18 cellular contexts compared by ENCODE assay signal in the genomic region with DNA sequence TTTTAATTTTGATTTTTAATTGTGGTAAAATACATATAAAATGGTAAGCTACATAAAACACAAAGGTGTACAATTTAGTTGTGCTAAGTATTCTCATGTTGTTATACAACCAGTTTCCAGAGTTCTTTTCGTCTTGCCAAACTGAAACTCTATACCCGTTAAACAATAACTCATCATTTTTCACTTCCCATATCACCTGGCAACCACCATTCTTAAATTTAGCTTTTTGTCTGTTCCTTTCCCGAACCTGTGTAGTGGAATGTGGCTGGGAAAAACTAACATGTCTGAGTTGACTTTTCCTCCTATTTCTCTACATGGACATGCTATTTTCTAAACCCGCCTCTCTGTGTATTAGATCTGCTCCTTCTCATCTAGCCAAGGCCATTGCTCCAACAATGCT.
"Had no signal": no experiment of that assay in that cellular context is flagged by ENCODE, and none has a peak within 500 bp of the region (broad histone marks: within the 10 kb centered on the region; RNA-seq: fewer than 3 reads in every experiment).

No MANE protein-coding gene starts in this region.

- DNase-seq: activated CD4-positive, alpha-beta memory T cell treated with anti-CD3 and anti-CD28 coated beads, Interleukin-2, amount 10 ng/mL, durations not matched to agents 7 days and 5 days; activated gamma-delta T cell; activated T-cell treated with anti-CD3 and anti-CD28 coated beads, Interleukin-2, amount 50 U/mL, for 4 hours; amygdala; effector CD8-positive, alpha-beta T cell; foreskin keratinocyte; left ventricle myocardium superior; mucosa of descending colon; naive thymus-derived CD4-positive, alpha-beta T cell; pancreas; stimulated activated CD4-positive, alpha-beta T cell treated with anti-CD3 and anti-CD28 coated beads, Interleukin-12 subunit alpha, Interleukin-12 subunit beta, amount 100 ng/mL, for 4 hours; T1000; thyroid gland had no signal

- FAIRE-seq: pancreas, urothelium cell line had no signal

- H3K27ac Mint-ChIP-seq: activated CD4-positive, alpha-beta memory T cell treated with anti-CD3 and anti-CD28 coated beads, Interleukin-2, amount 10 ng/mL, durations not matched to agents 7 days and 5 days; activated naive CD8-positive, alpha-beta T cell; brain; memory B cell; stimulated activated memory B cell treated with anti-CD40 and anti-IgM and Interleukin-4, amounts not matched to agents 10 μg/mL and 1 μg/mL and 100 μg/mL, for 72 hours had no signal

- H3K4me3 Mint-ChIP-seq: activated CD4-positive, alpha-beta memory T cell treated with anti-CD3 and anti-CD28 coated beads, Interleukin-2, amount 10 ng/mL, durations not matched to agents 7 days and 5 days; activated naive CD8-positive, alpha-beta T cell; activated T-cell treated with anti-CD3 and anti-CD28 coated beads, Interleukin-2, amount 50 U/mL, for 4 hours; brain; memory B cell; naive thymus-derived CD4-positive, alpha-beta T cell; stimulated activated memory B cell treated with anti-CD40 and anti-IgM and Interleukin-4, amounts not matched to agents 10 μg/mL and 1 μg/mL and 100 μg/mL, for 72 hours had no signal

- H3K4me1 ChIP-seq: thyroid gland had no signal

- H3K27ac ChIP-seq: foreskin keratinocyte, thyroid gland had no signal

- H3K9me3 ChIP-seq: mucosa of descending colon, pancreas, thyroid gland had no signal

- H3K27me3 ChIP-seq: foreskin keratinocyte, pancreas, thyroid gland had no signal

- H3K27me3 Mint-ChIP-seq: activated CD4-positive, alpha-beta memory T cell treated with anti-CD3 and anti-CD28 coated beads, Interleukin-2, amount 10 ng/mL, durations not matched to agents 7 days and 5 days; activated naive CD8-positive, alpha-beta T cell; brain; memory B cell; naive thymus-derived CD4-positive, alpha-beta T cell; stimulated activated memory B cell treated with anti-CD40 and anti-IgM and Interleukin-4, amounts not matched to agents 10 μg/mL and 1 μg/mL and 100 μg/mL, for 72 hours had no signal

- ATAC-seq: activated T-cell treated with anti-CD3 and anti-CD28 coated beads, Interleukin-2, amount 50 U/mL, for 4 hours; foreskin keratinocyte; left ventricle myocardium superior; mucosa of descending colon; naive thymus-derived CD4-positive, alpha-beta T cell; stimulated activated memory B cell treated with anti-CD40 and anti-IgM and Interleukin-4, amounts not matched to agents 10 μg/mL and 1 μg/mL and 100 μg/mL, for 72 hours had no signal

- H3K9me3 Mint-ChIP-seq: activated CD4-positive, alpha-beta memory T cell treated with anti-CD3 and anti-CD28 coated beads, Interleukin-2, amount 10 ng/mL, durations not matched to agents 7 days and 5 days; activated T-cell treated with anti-CD3 and anti-CD28 coated beads, Interleukin-2, amount 50 U/mL, for 4 hours; brain; memory B cell; naive thymus-derived CD4-positive, alpha-beta T cell; stimulated activated memory B cell treated with anti-CD40 and anti-IgM and Interleukin-4, amounts not matched to agents 10 μg/mL and 1 μg/mL and 100 μg/mL, for 72 hours had no signal

- H3K4me3 ChIP-seq: mucosa of descending colon, pancreas, thyroid gland had no signal
